1 cellular context compared by ENCODE assay signal in the genomic region with DNA sequence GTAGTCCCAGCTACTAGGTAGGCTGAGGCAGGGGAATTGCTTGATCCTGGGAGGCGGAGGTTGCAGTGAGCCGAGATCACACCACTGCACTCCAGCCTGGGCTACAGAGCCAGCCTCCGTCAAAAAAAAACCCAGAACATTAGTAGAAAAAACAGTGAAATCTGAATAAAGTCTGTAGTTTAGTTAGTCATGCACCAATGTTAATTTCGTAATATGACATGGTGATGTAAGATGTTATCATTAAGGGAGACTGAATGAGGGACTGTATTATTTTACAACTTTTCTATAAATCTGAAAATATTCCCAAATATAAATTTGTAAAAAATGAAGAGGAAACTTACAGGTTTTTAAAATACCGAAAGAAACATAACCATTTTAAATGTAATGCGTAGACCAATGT.
TF ChIP-seq lines count a peak whose summit lies in the region.

No MANE protein-coding gene starts in this region.

TF ChIP-seq in HepG2, 621 proteins besides CTCF, POLR2A, EP300 and RAD21 (continued from another document):
- TF ChIP-seq, protein P1, sequence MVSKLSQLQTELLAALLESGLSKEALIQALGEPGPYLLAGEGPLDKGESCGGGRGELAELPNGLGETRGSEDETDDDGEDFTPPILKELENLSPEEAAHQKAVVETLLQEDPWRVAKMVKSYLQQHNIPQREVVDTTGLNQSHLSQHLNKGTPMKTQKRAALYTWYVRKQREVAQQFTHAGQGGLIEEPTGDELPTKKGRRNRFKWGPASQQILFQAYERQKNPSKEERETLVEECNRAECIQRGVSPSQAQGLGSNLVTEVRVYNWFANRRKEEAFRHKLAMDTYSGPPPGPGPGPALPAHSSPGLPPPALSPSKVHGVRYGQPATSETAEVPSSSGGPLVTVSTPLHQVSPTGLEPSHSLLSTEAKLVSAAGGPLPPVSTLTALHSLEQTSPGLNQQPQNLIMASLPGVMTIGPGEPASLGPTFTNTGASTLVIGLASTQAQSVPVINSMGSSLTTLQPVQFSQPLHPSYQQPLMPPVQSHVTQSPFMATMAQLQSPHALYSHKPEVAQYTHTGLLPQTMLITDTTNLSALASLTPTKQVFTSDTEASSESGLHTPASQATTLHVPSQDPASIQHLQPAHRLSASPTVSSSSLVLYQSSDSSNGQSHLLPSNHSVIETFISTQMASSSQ (IDR thresholded peaks at IDR 0.05; ENCODE audit: low read depth), result no peak
- TF ChIP-seq, protein P1 (CRISPR knock-in tag; IDR thresholded peaks at IDR 0.05; ENCODE audit: borderline replicate concordance), result no peak
- TF ChIP-seq CEBPB (IDR thresholded peaks at IDR 0.05; ENCODE audit: borderline replicate concordance, low read depth, low read length), result peak; percentile 69; the same call in 1 of the 2 replicates
